Comparison of ENCODE assay signal across 10 cellular contexts in the genomic region with DNA sequence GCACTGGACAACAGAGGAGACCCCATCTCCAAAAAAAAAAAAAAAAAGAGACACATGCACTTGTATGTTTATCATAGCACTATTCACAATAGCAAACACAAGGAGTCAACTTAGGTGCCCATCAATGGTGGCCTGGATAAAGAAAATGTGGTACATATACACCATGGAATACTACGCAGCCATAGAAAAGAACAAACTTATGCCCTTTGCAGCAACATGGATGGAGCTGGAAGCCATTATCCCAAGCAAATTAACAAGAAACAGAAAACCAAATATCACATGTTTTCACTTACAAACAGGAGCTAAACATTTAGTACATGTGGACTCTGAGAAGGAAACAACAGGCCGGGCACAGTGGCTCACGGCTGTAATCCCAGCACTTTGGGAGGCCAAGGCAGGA.
"Had no signal": no experiment of that assay in that cellular context is flagged by ENCODE, and none has a peak within 500 bp of the region (broad histone marks: within the 10 kb centered on the region; RNA-seq: fewer than 3 reads in every experiment).

No MANE protein-coding gene starts in this region.

- H3K4me2 ChIP-seq: GM23338, KMS-11 had no signal

- FAIRE-seq: H1, H54, HTR-8/SVneo had no signal

- DNase-seq: H9, HCEC 1CT, HFFc6, IMR-90, KBM-7 had no signal

- H3K9ac ChIP-seq: KMS-11 had no signal

- H3K27ac ChIP-seq: KMS-11 had no signal

- H3K4me3 ChIP-seq: GM23338 had no signal

- ATAC-seq: GM23338 had no signal

- H2AFZ ChIP-seq: GM23338 had no signal
